Comparison of ENCODE assay signal across 8 cellular contexts in genomic region chr18:23618862-23619387, GRCh38. TPM values are rescaled to one million over a fixed set of nuclear protein-coding genes. Genes with fewer than 3 reads are reported as not detected.
DNase-seq lines count a peak whose midpoint lies in the region; ATAC-seq, FAIRE-seq and TF ChIP-seq lines count a peak whose summit lies in the region.

No MANE protein-coding gene starts in this region.

- 22% methylated on average over 12 of the region's 18 CpGs for WGBS in K562 (ENCODE audit: insufficient coverage, low coverage, missing lambda C conversion rate)
- WGBS in suprapubic skin = 75% methylated on average over 8 of the region's 18 CpGs

- H3K36me3 ChIP-seq in K562 (ENCODE audit: control insufficient read depth, insufficient read depth, low read length) = no peaks in the 10 kb centered on the region
- H3K36me3 ChIP-seq in left lung = no peaks in the 10 kb centered on the region
- H3K36me3 ChIP-seq in suprapubic skin = no peaks in the 10 kb centered on the region

- H3K4me1 ChIP-seq in K562 (replicated peaks in 1 of 2; ENCODE audit: control insufficient read depth in 2 of 2, insufficient read depth in 2 of 2, low read length in 2 of 2) = peaks cover 0 to 8% of the 10 kb centered on the region in 2 experiments; a peak in 2 of 5 replicates
- H3K4me1 ChIP-seq in left lung = peaks cover 8 to 21% of the 10 kb centered on the region in 2 donors
- peaks cover 15% of the 10 kb centered on the region for H3K4me1 ChIP-seq in suprapubic skin

- FAIRE-seq in K562 (lab: Jason Lieb, UNC) = no peak

- DNase-seq in K562 (ENCODE audit: extremely low read depth in 1 of 4, low spot score in 3 of 4) = no peak
- DNase-seq in left lung = peak; percentile 48 to 79
- no peak for DNase-seq in suprapubic skin (ENCODE audit: low spot score in 2 of 2)
- DNase-seq in HT-29 (ENCODE audit: low spot score) = no peak
- DNase-seq in EL = no peak

- no peaks in the 10 kb centered on the region for H3K79me2 ChIP-seq in K562 (ENCODE audit: control insufficient read depth, insufficient read depth, low read length)

- no peak overlapping the region for H3K4me3 ChIP-seq in K562
- H3K4me3 ChIP-seq in left lung = peak overlapping the region; percentile 33 to 39
- H3K4me3 ChIP-seq in suprapubic skin = peak overlapping the region; percentile 56

- in situ Hi-C loops in K562 (cut with MboI) = no loop called here

- 0 out of 4 replicates have a peak overlapping the region, but pooled peaks of 1 of the 2 experiments have one; percentile 40 for H3K9ac ChIP-seq in K562 (ENCODE audit: insufficient read depth in 1 of 2, low read depth in 2 of 2, low read length in 2 of 2)

- peaks cover 4% of the 10 kb centered on the region; the same call in 1 of the 2 replicates for H4K20me1 ChIP-seq in K562 (replicated peaks; ENCODE audit: control insufficient read depth, insufficient read depth, low read length)

- H2AFZ ChIP-seq in K562 (ENCODE audit: low read depth, low read length) = no peak overlapping the region

- no peak overlapping the region for H3K27ac ChIP-seq in K562 (ENCODE audit: extremely low read depth, low read depth, low read length)
- peak overlapping the region; percentile 5 to 7 for H3K27ac ChIP-seq in left lung
- no peak overlapping the region for H3K27ac ChIP-seq in suprapubic skin

- no TSS peak for BruUV-seq in K562 (replicated peaks; lab: Mats Ljungman, UMichigan)

- CTCF ChIA-PET in K562 (lab: Yijun Ruan, JAX; ENCODE audit: low intra/inter-chr PET ratio) = no interaction called here

- no peak for TF ChIP-seq RAD21 in K562 (CRISPR knock-in tag; conservative IDR thresholded peaks at IDR 0.05 in 1 of 2, IDR thresholded peaks at IDR 0.05 in 1 of 2)

- peak; percentile 27 for ATAC-seq in HG03097 (IDR thresholded peaks at IDR 0.05; ENCODE audit: low FRiP score, unreplicated experiment)
- peak; percentile 38 for ATAC-seq in K562
- peak; percentile 86 for ATAC-seq in left lung
- no peak for ATAC-seq in GM18505 (IDR thresholded peaks at IDR 0.05; ENCODE audit: unreplicated experiment)

- peak; percentile 6 for TF ChIP-seq CTCF in GM12873 (IDR thresholded peaks at IDR 0.05; ENCODE audit: insufficient read depth, low read depth, low read length, missing control alignments)
- no peak for TF ChIP-seq CTCF in K562 (IDR thresholded peaks at IDR 0.05 in 2 of 3, conservative IDR thresholded peaks at IDR 0.05 in 1 of 3; ENCODE audit: insufficient read depth in 2 of 3, low read depth in 1 of 3, low read length in 3 of 3)
- no peak for TF ChIP-seq CTCF in left lung (IDR thresholded peaks at IDR 0.05)
- no peak for TF ChIP-seq CTCF in suprapubic skin (IDR thresholded peaks at IDR 0.05)

- peaks cover 3% of the 10 kb centered on the region for H3K9me1 ChIP-seq in K562 (ENCODE audit: control insufficient read depth, insufficient read depth, low read length)

- H3K27me3 ChIP-seq in K562 (ENCODE audit: control insufficient read depth in 2 of 2, insufficient read depth in 2 of 2, low read length in 2 of 2) (peaks cover 26% of the 10 kb centered on the region in 2 experiments), left lung (peaks cover 0 to 38% of the 10 kb centered on the region in 2 donors), suprapubic skin (peaks cover 22% of the 10 kb centered on the region)

- H3K9me3 ChIP-seq in K562 (replicated peaks; ENCODE audit: control insufficient read depth, insufficient read depth, low read depth, low read length) = no peaks in the 10 kb centered on the region
- H3K9me3 ChIP-seq in left lung = no peaks in the 10 kb centered on the region
- no peaks in the 10 kb centered on the region for H3K9me3 ChIP-seq in suprapubic skin

- H3K4me2 ChIP-seq in K562 (ENCODE audit: insufficient read depth, low read length) = no peak overlapping the region

- intact Hi-C loops in K562 (cut with micrococcal nuclease) (no loop called here), left lung (cut with DNase I) (loop anchor here in 1 of 2 donors (10.0 kb wide), 1 partner anchor 506 kb away; no protein-coding TSS in a partner anchor)

- TF ChIP-seq EP300 in K562 (IDR thresholded peaks at IDR 0.05; ENCODE audit: low read length) = no peak
- no peak for TF ChIP-seq EP300 in suprapubic skin (IDR thresholded peaks at IDR 0.05)

- TF ChIP-seq POLR2A in K562 (conservative IDR thresholded peaks at IDR 0.05) = no peak
- no peak for TF ChIP-seq POLR2A in suprapubic skin (IDR thresholded peaks at IDR 0.05)
- TF ChIP-seq POLR2A in GM18505 (IDR thresholded peaks at IDR 0.05; ENCODE audit: borderline replicate concordance, extremely low read depth, insufficient read depth, insufficient read length) = no peak

- POLR2A ChIA-PET in K562 (lab: Yijun Ruan, JAX) = interaction anchor here (1.1 to 1.3 kb wide), 2 partner anchors 11 to 282 kb away, joined by 4 to 5 read pairs; no protein-coding TSS in a partner anchor

TF ChIP-seq in K562, 482 proteins besides CTCF, POLR2A, EP300 and RAD21:
- TF ChIP-seq CEBPG (CRISPR knock-in tag; IDR thresholded peaks at IDR 0.05) = 0 out of 2 replicates have a peak, but pooled peaks have one; percentile 11
- no peak for TF ChIP-seq CEBPG (tag; conservative IDR thresholded peaks at IDR 0.05 in 1 of 2, IDR thresholded peaks at IDR 0.05 in 1 of 2)
- TF ChIP-seq HMG20B (CRISPR knock-in tag; IDR thresholded peaks at IDR 0.05) = no peak
- TF ChIP-seq CEBPB (tag; IDR thresholded peaks at IDR 0.05) = peak; percentile 10; the same call in 1 of the 2 replicates

RNA-seq across cellular contexts. Expression of gene NPC1, which starts 32.6 kb away (rescaled TPM):
- total RNA-seq in K562 (2011; cell fraction: chromatin; rRNA removed; ENCODE audit: low replicate concordance) = 287 and 292 TPM in 2 replicates
- 238 and 263 TPM in 2 replicates for total RNA-seq in K562 (2011; cell fraction: nucleolus; rRNA removed)
- total RNA-seq in K562 (2011; cell fraction: nucleoplasm; rRNA removed) = 259 and 261 TPM in 2 replicates
- total RNA-seq in K562 (2014; rRNA removed) (27.6 and 37.1 TPM in 2 replicates), K562 (2014; rRNA removed; fragmentation: Illumina TruSeq; extraction: Trizol) (29.3 and 29.5 TPM in 2 replicates), K562 (2015; rRNA removed; fragmentation: Illumina TruSeq; extraction: Trizol) (23.9 TPM in 2 replicates), K562 (2021) (42.5 and 45.9 TPM in 2 replicates), left lung (100 to 1,000 TPM; 103 to 138 TPM), suprapubic skin (100 to 1,000 TPM in 1 of 4 donors, 10 to 100 TPM in 3; 73.5 to 132 (median 90.3) TPM)
- polyA plus RNA-seq in K562 (2011; rRNA removed) (41.1 and 46.5 TPM in 2 replicates), K562 (2014; fragmentation: Illumina TruSeq; extraction: Trizol) (31.6 and 32.0 TPM in 2 replicates), K562 (2014; fragmentation: Nextera tagmentation; extraction: Ambion mirVana) (10 to 100 TPM; 17.1 to 19.1 TPM), K562 (2014; rRNA removed) (23.4 and 26.6 TPM in 2 replicates)
- polyA plus RNA-seq in K562 (2011; cell fraction: cytosol; rRNA removed) = 51.7 and 58.3 TPM in 2 replicates
- polyA plus RNA-seq in K562 (2011; cell fraction: nucleus; rRNA removed) = 128 and 144 TPM in 2 replicates
- 25.2 and 35.2 TPM in 2 replicates for polyA plus RNA-seq in K562 (2012)
- polyA minus RNA-seq in K562 (2011; rRNA and poly(A)+ RNA removed) = 90.7 and 106 TPM in 2 replicates
- polyA minus RNA-seq in K562 (2011; cell fraction: cytosol; rRNA and poly(A)+ RNA removed) = 49.1 and 49.2 TPM in 2 replicates
- 67.6 and 93.7 TPM in 2 replicates for polyA minus RNA-seq in K562 (2011; cell fraction: nucleus; rRNA and poly(A)+ RNA removed)
- total RNA-seq in HT-29 (2014; rRNA removed; shearing (Covaris generic)) = 35.7 and 48.5 TPM in 2 replicates

RNA-seq across cellular contexts. Expression of gene ANKRD29, which starts 43.8 kb away (rescaled TPM):
- not detected in 2 replicates for total RNA-seq in K562 (2011; cell fraction: chromatin; rRNA removed; ENCODE audit: low replicate concordance)
- total RNA-seq in K562 (2011; cell fraction: nucleolus; rRNA removed) = not detected in 2 replicates
- not detected in 2 replicates for total RNA-seq in K562 (2011; cell fraction: nucleoplasm; rRNA removed)
- total RNA-seq in K562 (2014; rRNA removed) = 0.36 TPM in 1 of 2 replicates, not detected in the other
- not detected in 2 replicates for total RNA-seq in K562 (2014; rRNA removed; fragmentation: Illumina TruSeq; extraction: Trizol)
- total RNA-seq in K562 (2015; rRNA removed; fragmentation: Illumina TruSeq; extraction: Trizol) = not detected in 2 replicates
- not detected in 2 replicates for total RNA-seq in K562 (2021)
- not detected in 2 replicates for polyA plus RNA-seq in K562 (2011; rRNA removed)
- not detected in 2 replicates for polyA plus RNA-seq in K562 (2011; cell fraction: cytosol; rRNA removed)
- polyA plus RNA-seq in K562 (2011; cell fraction: nucleus; rRNA removed) = not detected in 2 replicates
- polyA plus RNA-seq in K562 (2012) = 0.10 TPM in 1 of 2 replicates, not detected in the other
- polyA plus RNA-seq in K562 (2014; fragmentation: Illumina TruSeq; extraction: Trizol) = not detected in 2 replicates
- not detected for polyA plus RNA-seq in K562 (2014; fragmentation: Nextera tagmentation; extraction: Ambion mirVana)
- polyA plus RNA-seq in K562 (2014; rRNA removed) = 0.03 TPM in 1 of 2 replicates, not detected in the other
- not detected in 2 replicates for polyA minus RNA-seq in K562 (2011; rRNA and poly(A)+ RNA removed)
- polyA minus RNA-seq in K562 (2011; cell fraction: cytosol; rRNA and poly(A)+ RNA removed) = not detected in 2 replicates
- polyA minus RNA-seq in K562 (2011; cell fraction: nucleus; rRNA and poly(A)+ RNA removed) = not detected in 2 replicates
- total RNA-seq in left lung = 10 to 100 TPM; 23.1 to 51.9 TPM
- total RNA-seq in suprapubic skin = 1 to 10 TPM; 1.5 to 9.9 (median 6.2) TPM
- total RNA-seq in HT-29 (2014; rRNA removed; shearing (Covaris generic)) = 3.1 and 7.4 TPM in 2 replicates

Comparison
In these comparisons a context has a peak if more than half of its experiments do, and no peak if none do; other contexts are left out.
1. DNase-seq: peak in left lung (2 of 2); none in K562 (0 of 4), suprapubic skin (0 of 2), HT-29 (single experiment) and EL (single experiment).
2. H3K27ac ChIP-seq: peak in left lung (2 of 2); none in K562 (single experiment) and suprapubic skin (single experiment).